ENCODE assay signal across 29 cellular contexts in genomic region chr3:117192888-117193287, GRCh38.
DNase-seq lines count a peak whose midpoint lies in the region; ATAC-seq and TF ChIP-seq lines count a peak whose summit lies in the region.
"Had no signal": no experiment of that assay in that cellular context is flagged by ENCODE, and none has a peak within 500 bp of the region (broad histone marks: within the 10 kb centered on the region; RNA-seq: fewer than 3 reads in every experiment).

No MANE protein-coding gene starts in this region.

- no peak overlapping the region for H3K27ac ChIP-seq in body of pancreas
- H3K27ac ChIP-seq: esophagus muscularis mucosa, SK-N-MC had no signal

- TF ChIP-seq POLR2A in body of pancreas (IDR thresholded peaks at IDR 0.05), result no peak

- 90 to 94% methylated on average over 8 of the region's 8 CpGs for WGBS in body of pancreas, 2 donors

- no peak overlapping the region for H3K4me3 Mint-ChIP-seq in T-helper 17 cell
- H3K4me3 Mint-ChIP-seq: activated CD4-positive, alpha-beta memory T cell treated with anti-CD3 and anti-CD28 coated beads, Interleukin-2, amount 10 ng/mL, durations not matched to agents 7 days and 5 days; activated naive CD4-positive, alpha-beta T cell treated with anti-CD3 and anti-CD28 coated beads, Interleukin-2, amount 10 ng/mL, durations not matched to agents 7 days and 5 days; activated T-helper 17 cell treated with anti-CD3 and anti-CD28 coated beads, Interleukin-2, amount 50 U/mL, for 72 hours; brain; CD4-positive, CD25-positive, alpha-beta regulatory T cell; nephron progenitor cell; stimulated activated effector memory CD8-positive, alpha-beta T cell treated with anti-CD3 and anti-CD28 coated beads, Interleukin-12 subunit alpha, Interleukin-12 subunit beta, amount 100 ng/mL, for 72 hours; T-helper 1 cell treated with Interleukin-12 subunit alpha and Interleukin-12 subunit beta and Interleukin-4 antibody, amounts not matched to agents 30 μg/mL and 1 μg/mL, for 36 hours had no signal

- no peaks in the 10 kb centered on the region for H3K36me3 ChIP-seq in body of pancreas (replicated peaks in 1 of 2; ENCODE audit: insufficient read depth in 1 of 2, low read depth in 2 of 2)
- H3K36me3 ChIP-seq: esophagus muscularis mucosa had no signal

- no peak overlapping the region for H3K27ac Mint-ChIP-seq in T-helper 17 cell
- H3K27ac Mint-ChIP-seq: activated CD4-positive, alpha-beta memory T cell treated with anti-CD3 and anti-CD28 coated beads, Interleukin-2, amount 10 ng/mL, durations not matched to agents 7 days and 5 days; activated naive CD4-positive, alpha-beta T cell treated with anti-CD3 and anti-CD28 coated beads, Interleukin-2, amount 10 ng/mL, durations not matched to agents 7 days and 5 days; activated T-helper 17 cell treated with anti-CD3 and anti-CD28 coated beads, Interleukin-2, amount 50 U/mL, for 72 hours; brain; CD4-positive, CD25-positive, alpha-beta regulatory T cell; nephron progenitor cell; stimulated activated effector memory CD8-positive, alpha-beta T cell treated with anti-CD3 and anti-CD28 coated beads, Interleukin-12 subunit alpha, Interleukin-12 subunit beta, amount 100 ng/mL, for 72 hours; T-helper 1 cell treated with Interleukin-12 subunit alpha and Interleukin-12 subunit beta and Interleukin-4 antibody, amounts not matched to agents 30 μg/mL and 1 μg/mL, for 36 hours had no signal

- H3K27me3 ChIP-seq in body of pancreas, result no peaks in the 10 kb centered on the region
- H3K27me3 ChIP-seq: esophagus muscularis mucosa had no signal

- no peaks in the 10 kb centered on the region for H3K27me3 Mint-ChIP-seq in T-helper 17 cell
- H3K27me3 Mint-ChIP-seq: activated CD4-positive, alpha-beta memory T cell treated with anti-CD3 and anti-CD28 coated beads, Interleukin-2, amount 10 ng/mL, durations not matched to agents 7 days and 5 days; activated naive CD4-positive, alpha-beta T cell treated with anti-CD3 and anti-CD28 coated beads, Interleukin-2, amount 10 ng/mL, durations not matched to agents 7 days and 5 days; activated T-helper 17 cell treated with anti-CD3 and anti-CD28 coated beads, Interleukin-2, amount 50 U/mL, for 72 hours; CD4-positive, CD25-positive, alpha-beta regulatory T cell had no signal

- DNase-seq in Daoy (ENCODE audit: low read depth) (peak; percentile 6), kidney glomerular epithelial cell (lab: John Stamatoyannopoulos, UW) (peak; percentile 79), T-helper 17 cell (no peak), body of pancreas (no peak), NCI-H2171 treated with DMSO at 0.1 percent for 48 hours (lab: John Stamatoyannopoulos, UW) (no peak), hypothalamus (lab: John Stamatoyannopoulos, UW) (no peak)
- DNase-seq: activated CD4-positive, alpha-beta memory T cell treated with anti-CD3 and anti-CD28 coated beads, Interleukin-2, amount 10 ng/mL, durations not matched to agents 7 days and 5 days; activated CD4-positive, alpha-beta T cell treated with anti-CD3 and anti-CD28 coated beads for 1 hour; activated naive CD4-positive, alpha-beta T cell treated with anti-CD3 and anti-CD28 coated beads, Interleukin-2, amount 10 ng/mL, durations not matched to agents 7 days and 5 days; AML-193; CD4-positive, CD25-positive, alpha-beta regulatory T cell; HCEC 1CT; head of caudate nucleus; kidney; NCI-H2029; NCI-H226; NCI-H526 treated with DMSO at 0.1 percent for 48 hours; nephron progenitor cell; NK-92 treated with Interleukin-12 subunit alpha and Interleukin-12 subunit beta, amount 100 ng/mL, for 24 hours; PC-3 had no signal

- no peak for TF ChIP-seq CTCF in body of pancreas (IDR thresholded peaks at IDR 0.05)

- ATAC-seq in GM18907 (IDR thresholded peaks at IDR 0.05; ENCODE audit: unreplicated experiment) (peak; percentile 55), HG03432 (IDR thresholded peaks at IDR 0.05; ENCODE audit: unreplicated experiment) (peak; percentile 63), T-helper 17 cell (no peak), body of pancreas (no peak)
- ATAC-seq: activated T-helper 17 cell treated with anti-CD3 and anti-CD28 coated beads, Interleukin-2, amount 50 U/mL, for 72 hours; K562; PC-3; stimulated activated effector memory CD8-positive, alpha-beta T cell treated with anti-CD3 and anti-CD28 coated beads, Interleukin-12 subunit alpha, Interleukin-12 subunit beta, amount 100 ng/mL, for 72 hours had no signal

- no peaks in the 10 kb centered on the region for H3K4me1 Mint-ChIP-seq in T-helper 17 cell
- H3K4me1 Mint-ChIP-seq: activated CD4-positive, alpha-beta memory T cell treated with anti-CD3 and anti-CD28 coated beads, Interleukin-2, amount 10 ng/mL, durations not matched to agents 7 days and 5 days; activated naive CD4-positive, alpha-beta T cell treated with anti-CD3 and anti-CD28 coated beads, Interleukin-2, amount 10 ng/mL, durations not matched to agents 7 days and 5 days; activated T-helper 17 cell treated with anti-CD3 and anti-CD28 coated beads, Interleukin-2, amount 50 U/mL, for 72 hours; CD4-positive, CD25-positive, alpha-beta regulatory T cell; stimulated activated effector memory CD8-positive, alpha-beta T cell treated with anti-CD3 and anti-CD28 coated beads, Interleukin-12 subunit alpha, Interleukin-12 subunit beta, amount 100 ng/mL, for 72 hours had no signal

- no peaks in the 10 kb centered on the region for H3K4me1 ChIP-seq in body of pancreas
- H3K4me1 ChIP-seq: esophagus muscularis mucosa had no signal

- H3K4me3 ChIP-seq in body of pancreas, result no peak overlapping the region
- H3K4me3 ChIP-seq: esophagus muscularis mucosa, K562, SK-N-MC had no signal

- H3K9me3 ChIP-seq in T-helper 17 cell (ENCODE audit: control insufficient read depth, low read length, poor library complexity, severe bottlenecking), result no peaks in the 10 kb centered on the region
- H3K9me3 ChIP-seq in body of pancreas, result no peaks in the 10 kb centered on the region
- H3K9me3 ChIP-seq: esophagus muscularis mucosa had no signal

- H3K36me3 Mint-ChIP-seq in T-helper 17 cell (ENCODE audit: low read depth), result no peaks in the 10 kb centered on the region
- H3K36me3 Mint-ChIP-seq: activated naive CD4-positive, alpha-beta T cell treated with anti-CD3 and anti-CD28 coated beads, Interleukin-2, amount 10 ng/mL, durations not matched to agents 7 days and 5 days; brain; CD4-positive, CD25-positive, alpha-beta regulatory T cell; stimulated activated effector memory CD8-positive, alpha-beta T cell treated with anti-CD3 and anti-CD28 coated beads, Interleukin-12 subunit alpha, Interleukin-12 subunit beta, amount 100 ng/mL, for 72 hours had no signal

- intact Hi-C loops in body of pancreas (cut with DNase I), result no loop called here

Comparison
In these comparisons a context has a peak if more than half of its experiments do, and no peak if none do; other contexts are left out.
1. DNase-seq: peak in Daoy (single experiment) and kidney glomerular epithelial cell (single experiment); none in T-helper 17 cell (0 of 3), body of pancreas (0 of 4), NCI-H2171 treated with DMSO at 0.1 percent for 48 hours (single experiment) and hypothalamus (0 of 51).
2. ATAC-seq: peak in GM18907 (single experiment) and HG03432 (single experiment); none in T-helper 17 cell (single experiment) and body of pancreas (single experiment).